Comparison of ENCODE assay signal across 12 cellular contexts in the genomic region with DNA sequence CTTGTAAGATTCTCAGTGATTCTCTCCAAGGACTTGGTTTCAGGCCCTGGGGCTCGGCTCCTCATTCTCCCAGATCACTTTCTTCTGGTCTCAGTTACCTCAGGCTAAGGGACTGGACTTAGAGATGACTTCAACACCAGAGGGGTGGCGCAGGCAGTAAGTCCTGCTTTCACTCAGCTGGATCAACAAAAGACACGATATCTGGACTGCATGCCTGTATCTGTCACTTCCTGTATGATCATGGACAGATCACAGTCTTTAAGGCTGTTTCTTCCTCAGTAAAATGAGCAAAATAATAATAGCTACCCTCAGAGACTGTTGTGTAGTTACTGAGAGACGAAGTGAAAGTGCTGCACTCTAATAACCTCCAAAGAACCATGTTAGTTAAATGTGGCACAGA. TPM values are rescaled to one million over a fixed set of nuclear protein-coding genes. Genes with fewer than 3 reads are reported as not detected.
DNase-seq lines count a peak whose midpoint lies in the region; ATAC-seq and TF ChIP-seq lines count a peak whose summit lies in the region.
"Had no signal": no experiment of that assay in that cellular context is flagged by ENCODE, and none has a peak within 500 bp of the region (broad histone marks: within the 10 kb centered on the region; RNA-seq: fewer than 3 reads in every experiment).

No MANE protein-coding gene starts in this region.

- 28% methylated on average over 4 of the region's 4 CpGs for WGBS in urinary bladder

- DNase-seq in left ventricle myocardium inferior = no peak
- DNase-seq in left ventricle myocardium superior = no peak
- peak; percentile 18 for DNase-seq in MV-4-11 (lab: John Stamatoyannopoulos, UW)
- peak; percentile 20 for DNase-seq in fibroblast of peridontal ligament (ENCODE audit: extremely low read depth)
- no peak for DNase-seq in COR-L47 (lab: John Stamatoyannopoulos, UW)
- DNase-seq in NCI-H2081 treated with DMSO at 0.1 percent for 48 hours (lab: John Stamatoyannopoulos, UW) = no peak
- no peak for DNase-seq in NCI-H69 (lab: John Stamatoyannopoulos, UW)

- H3K4me1 ChIP-seq in left ventricle myocardium inferior (peaks cover 17% of the 10 kb centered on the region), urinary bladder (ENCODE audit: insufficient read depth) (no peaks in the 10 kb centered on the region)

- H3K27me3 ChIP-seq in left ventricle myocardium inferior (ENCODE audit: low read depth) = no peaks in the 10 kb centered on the region
- H3K27me3 ChIP-seq: neutrophil had no signal

- H3K4me3 ChIP-seq in left ventricle myocardium inferior (no peak overlapping the region), urinary bladder (ENCODE audit: low read depth, low read length) (no peak overlapping the region)

- peak overlapping the region; percentile 51 for H3K27ac ChIP-seq in left ventricle myocardium inferior (replicated peaks)
- H3K27ac ChIP-seq in urinary bladder (ENCODE audit: low read depth) = peak overlapping the region; percentile 56
- H3K27ac ChIP-seq: C4-2B, KMS-11, neutrophil had no signal

- no peak for TF ChIP-seq CTCF in left ventricle myocardium inferior (IDR thresholded peaks at IDR 0.05; ENCODE audit: borderline replicate concordance)

- no peak for ATAC-seq in left ventricle myocardium superior

- H3K36me3 ChIP-seq in left ventricle myocardium inferior (no peaks in the 10 kb centered on the region), urinary bladder (ENCODE audit: insufficient read depth) (no peaks in the 10 kb centered on the region)
- H3K36me3 ChIP-seq: neutrophil had no signal

- intact Hi-C loops in left ventricle myocardium inferior (cut with micrococcal nuclease) = no loop called here
- intact Hi-C loops in left ventricle myocardium superior (cut with micrococcal nuclease) = no loop called here

- no peaks in the 10 kb centered on the region for H3K9me3 ChIP-seq in left ventricle myocardium inferior (replicated peaks)
- H3K9me3 ChIP-seq: neutrophil had no signal

RNA-seq across cellular contexts. Expression of a gene that starts 19.5 kb away (rescaled TPM):
- total RNA-seq in left ventricle myocardium inferior (not detected), left ventricle myocardium superior (0.20 TPM), urinary bladder (not detected)
- 0.28 TPM for polyA plus RNA-seq in urinary bladder
- total RNA-seq: SK-MEL-5 had no signal

RNA-seq across cellular contexts. Expression of a gene that starts 59.6 kb away (rescaled TPM):
- 1.4 TPM for total RNA-seq in left ventricle myocardium inferior
- total RNA-seq in left ventricle myocardium superior = 1.5 TPM
- 3.0 TPM for total RNA-seq in urinary bladder
- 0.82 TPM for polyA plus RNA-seq in urinary bladder

Comparison
In these comparisons a context has a peak if more than half of its experiments do, and no peak if none do; other contexts are left out.
1. DNase-seq: peak in MV-4-11 (single experiment) and fibroblast of peridontal ligament (single experiment); none in left ventricle myocardium inferior (single experiment), left ventricle myocardium superior (single experiment), COR-L47 (single experiment), NCI-H2081 treated with DMSO at 0.1 percent for 48 hours (single experiment) and NCI-H69 (single experiment).